Comparison of ENCODE assay signal across 1 cellular context in the genomic region with DNA sequence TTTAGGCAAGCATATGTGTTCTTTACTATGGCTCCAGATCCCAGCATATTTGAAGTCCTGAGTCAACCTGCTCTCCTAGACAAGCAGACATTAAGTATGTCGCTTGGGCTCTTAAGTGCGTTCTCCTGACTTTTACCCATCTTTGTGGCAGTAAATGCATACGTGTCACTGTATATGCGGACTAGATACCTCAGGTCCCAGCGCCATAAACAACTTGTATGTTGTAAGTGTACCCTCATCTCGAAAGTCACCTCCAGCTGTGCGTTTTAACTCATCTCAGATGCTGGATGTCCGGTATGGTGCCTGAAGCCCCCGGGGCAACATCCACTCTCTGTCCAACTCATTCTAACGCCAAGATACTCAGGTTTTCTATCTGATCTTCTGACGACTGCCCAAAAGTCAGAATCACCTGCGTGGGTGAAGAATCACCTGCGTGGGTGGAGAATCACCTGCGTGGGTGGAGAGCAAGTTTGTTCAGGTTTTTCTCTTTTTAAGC.
A peak's percentile ranks its signal among the peaks of the same experiment; 100 is the strongest.
TF ChIP-seq lines count a peak whose summit lies in the region.

No MANE protein-coding gene starts in this region.

TF ChIP-seq in GM12878, 131 proteins besides CTCF, POLR2A, EP300 and RAD21:
- TF ChIP-seq EGR1 (IDR thresholded peaks at IDR 0.05; ENCODE audit: borderline replicate concordance in 1 of 2, low read depth in 2 of 2, low read length in 2 of 2) (peak in 1 of 2 experiments; percentile 74; a peak in 2 of 3 replicates), SREBF1 (IDR thresholded peaks at IDR 0.05; ENCODE audit: low read length) (no peak), ZBED1 (IDR thresholded peaks at IDR 0.05; ENCODE audit: borderline replicate concordance) (no peak)
- TF ChIP-seq, protein P1, sequence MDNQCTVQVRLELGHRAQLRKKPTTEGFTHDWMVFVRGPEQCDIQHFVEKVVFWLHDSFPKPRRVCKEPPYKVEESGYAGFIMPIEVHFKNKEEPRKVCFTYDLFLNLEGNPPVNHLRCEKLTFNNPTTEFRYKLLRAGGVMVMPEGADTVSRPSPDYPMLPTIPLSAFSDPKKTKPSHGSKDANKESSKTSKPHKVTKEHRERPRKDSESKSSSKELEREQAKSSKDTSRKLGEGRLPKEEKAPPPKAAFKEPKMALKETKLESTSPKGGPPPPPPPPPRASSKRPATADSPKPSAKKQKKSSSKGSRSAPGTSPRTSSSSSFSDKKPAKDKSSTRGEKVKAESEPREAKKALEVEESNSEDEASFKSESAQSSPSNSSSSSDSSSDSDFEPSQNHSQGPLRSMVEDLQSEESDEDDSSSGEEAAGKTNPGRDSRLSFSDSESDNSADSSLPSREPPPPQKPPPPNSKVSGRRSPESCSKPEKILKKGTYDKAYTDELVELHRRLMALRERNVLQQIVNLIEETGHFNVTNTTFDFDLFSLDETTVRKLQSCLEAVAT (IDR thresholded peaks at IDR 0.05): 0 out of 2 replicates have a peak, but pooled peaks have one; percentile 32
TF ChIP-seq in GM12878: peak in this region for 2.
